15 cellular contexts compared by ENCODE assay signal in genomic region chr6:2225422-2226392, GRCh38. TPM values are rescaled to one million over a fixed set of nuclear protein-coding genes. Genes with fewer than 3 reads are reported as not detected.
DNase-seq lines count a peak whose midpoint lies in the region; FAIRE-seq and TF ChIP-seq lines count a peak whose summit lies in the region.
"Had no signal": no experiment of that assay in that cellular context is flagged by ENCODE, and none has a peak within 500 bp of the region (broad histone marks: within the 10 kb centered on the region; RNA-seq: fewer than 3 reads in every experiment).

No MANE protein-coding gene starts in this region.

- TF ChIP-seq CTCF in Caco-2 (IDR thresholded peaks at IDR 0.05; ENCODE audit: insufficient read depth in 1 of 2, low read depth in 1 of 2, low read length in 1 of 2, severe bottlenecking in 1 of 2, unreplicated experiment in 1 of 2) (no peak), bronchial epithelial cell (IDR thresholded peaks at IDR 0.05; ENCODE audit: insufficient read depth, low read length, severe bottlenecking) (no peak), liver (IDR thresholded peaks at IDR 0.05; ENCODE audit: low read depth, low read length, missing input control) (no peak), GM10266 (IDR thresholded peaks at IDR 0.05; ENCODE audit: control insufficient read depth, insufficient read depth, low read depth, missing control alignments) (no peak), coronary artery (IDR thresholded peaks at IDR 0.05) (no peak)

- H3K9me3 Mint-ChIP-seq in Caco-2 (ENCODE audit: unreplicated experiment): no peaks in the 10 kb centered on the region

- no peaks in the 10 kb centered on the region for H3K36me3 Mint-ChIP-seq in Caco-2 (ENCODE audit: insufficient read depth, unreplicated experiment)

- TF ChIP-seq RAD21 in liver (IDR thresholded peaks at IDR 0.05): no peak

- H3K9ac ChIP-seq in liver (ENCODE audit: low read depth in 1 of 2, low read length in 2 of 2): no peak overlapping the region

- POLR2A ChIA-PET in Caco-2 (lab: Charles Lee): interaction anchor here (0.5 kb wide), 1 partner anchor 1092 kb away, joined by 5 read pairs; no protein-coding TSS in a partner anchor

- H3K4me1 ChIP-seq in Caco-2 (peaks cover 34% of the 10 kb centered on the region), liver (ENCODE audit: control insufficient read depth in 4 of 4, insufficient read depth in 4 of 4, low read length in 3 of 4) (peaks cover 3 to 19% (median 13%) of the 10 kb centered on the region in 4 donors)
- H3K4me1 ChIP-seq: foreskin keratinocyte had no signal

- BruUV-seq in Caco-2 (replicated peaks; lab: Mats Ljungman, UMichigan): no TSS peak

- H3K36me3 ChIP-seq in Caco-2 (ENCODE audit: control insufficient read depth, insufficient read depth, low read length) (no peaks in the 10 kb centered on the region), bronchial epithelial cell (ENCODE audit: control insufficient read depth, insufficient read depth, low read length) (no peaks in the 10 kb centered on the region), liver (ENCODE audit: control insufficient read depth in 4 of 4, insufficient read depth in 3 of 4, low read depth in 1 of 4, low read length in 3 of 4) (no peaks in the 10 kb centered on the region)

- peak overlapping the region; percentile 75 for H3K27ac Mint-ChIP-seq in Caco-2 (ENCODE audit: unreplicated experiment)
- H3K27ac Mint-ChIP-seq: B cell had no signal

- H3K4me1 Mint-ChIP-seq in Caco-2 (ENCODE audit: low read depth, unreplicated experiment): peaks cover 31% of the 10 kb centered on the region

- CTCF ChIA-PET in Caco-2 (lab: Charles Lee): interaction anchor here (0.7 to 1.3 kb wide), 3 partner anchors 16 to 409 kb away, joined by 3 to 8 read pairs (median 4); no protein-coding TSS in a partner anchor

- H3K27me3 Mint-ChIP-seq in Caco-2 (ENCODE audit: insufficient read depth, unreplicated experiment): no peaks in the 10 kb centered on the region
- H3K27me3 Mint-ChIP-seq: B cell had no signal

- peak overlapping the region; percentile 13 for H3K4me3 Mint-ChIP-seq in Caco-2 (ENCODE audit: unreplicated experiment)
- H3K4me3 Mint-ChIP-seq: B cell had no signal

- no peak overlapping the region for H3K4me3 ChIP-seq in Caco-2 (ENCODE audit: low read depth, low read length)
- no peak overlapping the region for H3K4me3 ChIP-seq in bronchial epithelial cell (ENCODE audit: low read depth, low read length)
- H3K4me3 ChIP-seq in liver (ENCODE audit: low read depth in 1 of 3, low read length in 3 of 3): no peak overlapping the region
- H3K4me3 ChIP-seq in coronary artery: no peak overlapping the region

- intact Hi-C loops in Caco-2 (cut with micrococcal nuclease; ENCODE audit: unreplicated experiment): no loop called here

- H3K9me3 ChIP-seq in Caco-2: no peaks in the 10 kb centered on the region
- no peaks in the 10 kb centered on the region for H3K9me3 ChIP-seq in liver (ENCODE audit: control insufficient read depth in 4 of 4, low read length in 3 of 4)

- no peak for FAIRE-seq in bronchial epithelial cell (lab: Jason Lieb, UNC)
- FAIRE-seq: urothelium cell line had no signal

- H3K27me3 ChIP-seq in Caco-2 (replicated peaks; ENCODE audit: control insufficient read depth, insufficient read depth, low read length) (no peaks in the 10 kb centered on the region), bronchial epithelial cell (ENCODE audit: control insufficient read depth, insufficient read depth, low read length) (no peaks in the 10 kb centered on the region), liver (ENCODE audit: control insufficient read depth in 4 of 4, insufficient read depth in 4 of 4, low read length in 3 of 4) (no peaks in the 10 kb centered on the region)
- H3K27me3 ChIP-seq: foreskin keratinocyte had no signal

- H3K27ac ChIP-seq in liver (ENCODE audit: low read depth in 1 of 2, low read length in 2 of 2) (no peak overlapping the region), coronary artery (no peak overlapping the region)
- H3K27ac ChIP-seq: foreskin keratinocyte had no signal

- WGBS in liver: 38% methylated on average over 6 of the region's 6 CpGs

- DNase-seq in Caco-2 (peak; percentile 21 to 49), LoVo (ENCODE audit: low spot score) (peak; percentile 44), bronchial epithelial cell (ENCODE audit: low read depth) (peak; percentile 73), GM10266 (ENCODE audit: extremely low spot score) (no peak), coronary artery (ENCODE audit: low spot score) (no peak), islet precursor cell (no peak), GM19240 (ENCODE audit: insufficient read length, low spot score) (no peak)
- DNase-seq: cortex of kidney; foreskin keratinocyte; GOT3; Karpas-422; stimulated activated CD4-positive, alpha-beta T cell treated with anti-CD3 and anti-CD28 coated beads, Interleukin-2, amount 100 ng/mL, for 24 hours had no signal

TF ChIP-seq in liver, 16 proteins besides CTCF, POLR2A, EP300 and RAD21:
- no peak for TF ChIP-seq JUND (IDR thresholded peaks at IDR 0.05)
- TF ChIP-seq HNF4G (IDR thresholded peaks at IDR 0.05): peak; percentile 22
- TF ChIP-seq HNF4A (conservative IDR thresholded peaks at IDR 0.05): peak; percentile 33 to 42
- peak; percentile 34 for TF ChIP-seq MAX (IDR thresholded peaks at IDR 0.05)

RNA-seq across cellular contexts. Expression of gene GMDS, which starts 19.7 kb away (rescaled TPM):
- total RNA-seq in Caco-2 (2022) (25.5 and 31.1 TPM in 2 replicates), bronchial epithelial cell (8.2 and 10.1 TPM in 2 replicates), liver (10 to 100 TPM in 1 of 2 donors, 1 to 10 TPM in 1; 3.5 to 15.6 TPM)
- polyA plus RNA-seq in liver: 10 to 100 TPM; 12.5 to 13.5 TPM

Comparison
In these comparisons a context has a peak if more than half of its experiments do, and no peak if none do; other contexts are left out.
1. DNase-seq: peak in Caco-2 (2 of 2), LoVo (single experiment) and bronchial epithelial cell (single experiment); none in GM10266 (single experiment), coronary artery (single experiment), islet precursor cell (single experiment) and GM19240 (single experiment).